ENCODE assay signal across 1 cellular context in the genomic region with DNA sequence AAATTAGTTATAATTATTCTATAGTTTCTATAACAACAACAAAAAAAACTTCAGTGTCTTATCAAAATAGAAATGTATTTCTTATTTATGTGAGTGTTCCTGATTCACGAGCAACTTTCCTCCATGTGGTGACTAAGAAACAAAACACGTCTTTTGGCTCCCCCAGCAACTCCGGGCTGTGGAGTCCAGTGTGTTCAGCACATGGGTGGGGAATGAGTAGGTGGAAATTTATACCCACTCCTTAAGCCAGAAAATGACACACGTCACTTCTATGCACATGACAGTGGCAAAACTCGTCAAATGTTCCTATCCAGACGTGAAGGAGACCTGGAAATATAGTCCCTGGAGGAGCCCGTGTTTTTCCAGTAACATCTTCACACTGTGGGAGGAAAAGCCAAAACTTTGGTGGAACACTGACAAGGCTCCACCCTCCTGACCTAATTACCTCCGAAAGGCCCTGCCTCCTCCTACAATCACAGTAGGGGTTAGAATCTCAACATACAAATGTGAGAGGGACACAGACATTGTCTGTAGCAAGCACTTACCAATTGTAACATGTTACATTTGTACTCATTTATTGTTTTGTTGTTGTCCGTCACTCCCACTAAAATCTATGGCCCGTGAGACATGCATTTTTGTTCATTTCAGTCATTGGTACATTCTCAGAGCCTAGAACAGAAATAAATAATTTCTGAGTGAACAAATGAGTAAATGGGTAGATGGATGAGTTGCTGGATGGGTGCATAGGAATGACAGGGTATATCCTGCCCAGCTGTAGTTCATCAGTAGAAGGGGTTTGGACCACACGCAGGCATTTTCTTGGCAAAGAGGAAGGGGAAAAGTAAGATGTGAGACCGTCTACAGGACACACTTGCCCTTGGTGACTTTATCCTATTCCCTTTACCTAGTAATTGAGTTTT.
TF ChIP-seq lines count a peak whose summit lies in the region.

No MANE protein-coding gene starts in this region.

TF ChIP-seq in SK-N-SH, 30 proteins besides CTCF, POLR2A, EP300 and RAD21 (continued from another document):
- TF ChIP-seq, protein P1, sequence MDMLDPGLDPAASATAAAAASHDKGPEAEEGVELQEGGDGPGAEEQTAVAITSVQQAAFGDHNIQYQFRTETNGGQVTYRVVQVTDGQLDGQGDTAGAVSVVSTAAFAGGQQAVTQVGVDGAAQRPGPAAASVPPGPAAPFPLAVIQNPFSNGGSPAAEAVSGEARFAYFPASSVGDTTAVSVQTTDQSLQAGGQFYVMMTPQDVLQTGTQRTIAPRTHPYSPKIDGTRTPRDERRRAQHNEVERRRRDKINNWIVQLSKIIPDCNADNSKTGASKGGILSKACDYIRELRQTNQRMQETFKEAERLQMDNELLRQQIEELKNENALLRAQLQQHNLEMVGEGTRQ (IDR thresholded peaks at IDR 0.05; ENCODE audit: borderline replicate concordance, low read depth, low read length) = no peak
TF ChIP-seq in SK-N-SH: peak in this region for 0.
